ENCODE assay signal across 1 cellular context in genomic region chr3:107939621-107940236, GRCh38.
TF ChIP-seq lines count a peak whose summit lies in the region.

No MANE protein-coding gene starts in this region.

TF ChIP-seq in HepG2, 621 proteins besides CTCF, POLR2A, EP300 and RAD21 (continued from another document):
- peak; percentile 76 for TF ChIP-seq RERE (CRISPR knock-in tag; IDR thresholded peaks at IDR 0.05; ENCODE audit: low read depth)
- no peak for TF ChIP-seq KMT2B (CRISPR knock-in tag; IDR thresholded peaks at IDR 0.05)
- TF ChIP-seq TBX3 (IDR thresholded peaks at IDR 0.05; ENCODE audit: borderline replicate concordance), result peak; percentile 54; the same call in 1 of the 2 replicates
- TF ChIP-seq FOXA1 (IDR thresholded peaks at IDR 0.05), result no peak
- TF ChIP-seq FOXA1 (CRISPR knock-in tag; IDR thresholded peaks at IDR 0.05), result peak; percentile 69
- no peak for TF ChIP-seq ARID3A (IDR thresholded peaks at IDR 0.05; ENCODE audit: low read depth, low read length)
- no peak for TF ChIP-seq ZNF335 (CRISPR knock-in tag; IDR thresholded peaks at IDR 0.05)
- no peak for TF ChIP-seq SOX13 (IDR thresholded peaks at IDR 0.05)
- peak in 1 of 2 experiments; percentile 38; a peak in 1 of 4 replicates for TF ChIP-seq SOX13 (CRISPR knock-in tag; conservative IDR thresholded peaks at IDR 0.05 in 1 of 2, IDR thresholded peaks at IDR 0.05 in 1 of 2)
- TF ChIP-seq TCF7 (IDR thresholded peaks at IDR 0.05; ENCODE audit: low read depth), result peak; percentile 79
- TF ChIP-seq BRF2 (CRISPR knock-in tag; IDR thresholded peaks at IDR 0.05), result 0 out of 2 replicates have a peak, but pooled peaks have one; percentile 42
- no peak for TF ChIP-seq FOXP1 (IDR thresholded peaks at IDR 0.05)
- peak; percentile 9; the same call in 1 of the 2 replicates for TF ChIP-seq FOXP1 (CRISPR knock-in tag; IDR thresholded peaks at IDR 0.05)
